1 cellular context compared by ENCODE assay signal in genomic region chr7:135712182-135712782, GRCh38.
TF ChIP-seq lines count a peak whose summit lies in the region.

No MANE protein-coding gene starts in this region.

TF ChIP-seq in SK-N-SH, 30 proteins besides CTCF, POLR2A, EP300 and RAD21:
- TF ChIP-seq ELF1 (IDR thresholded peaks at IDR 0.05) (no peak), YY1 (IDR thresholded peaks at IDR 0.05; ENCODE audit: low read depth) (no peak), MXI1 (IDR thresholded peaks at IDR 0.05; ENCODE audit: low read depth, low read length) (peak; percentile 92), RCOR1 (IDR thresholded peaks at IDR 0.05; ENCODE audit: low read length) (peak; percentile 52; the same call in 1 of the 2 replicates), NFIC (IDR thresholded peaks at IDR 0.05; ENCODE audit: borderline replicate concordance) (no peak), CHD2 (IDR thresholded peaks at IDR 0.05; ENCODE audit: low read length, partially characterized antibody) (peak; percentile 46), MAX (IDR thresholded peaks at IDR 0.05; ENCODE audit: low read depth) (peak; percentile 80), TEAD4 (IDR thresholded peaks at IDR 0.05; ENCODE audit: borderline replicate concordance, insufficient read depth) (0 out of 2 replicates have a peak, but pooled peaks have one; percentile 7), GABPA (IDR thresholded peaks at IDR 0.05; ENCODE audit: low read depth) (no peak), POLR2AphosphoS5 (IDR thresholded peaks at IDR 0.05; ENCODE audit: low read depth, low read length) (no peak), TCF12 (IDR thresholded peaks at IDR 0.05) (peak; percentile 46; the same call in 1 of the 2 replicates)
